8 cellular contexts compared by ENCODE assay signal in genomic region chr14:24368215-24368561, GRCh38. TPM values are rescaled to one million over a fixed set of nuclear protein-coding genes. Genes with fewer than 3 reads are reported as not detected.
DNase-seq lines count a peak whose midpoint lies in the region; ATAC-seq and TF ChIP-seq lines count a peak whose summit lies in the region.

No MANE protein-coding gene starts in this region.

- H3K36me3 ChIP-seq in MG63: no peaks in the 10 kb centered on the region; the same call in 1 of the 2 replicates
- no peaks in the 10 kb centered on the region for H3K36me3 ChIP-seq in neural cell (ENCODE audit: insufficient read depth, low read length)

- H2AFZ ChIP-seq in neural cell (ENCODE audit: low read depth, low read length): no peak overlapping the region

- no peak for TF ChIP-seq EP300 in neural cell (conservative IDR thresholded peaks at IDR 0.05; ENCODE audit: poor library complexity, severe bottlenecking)

- peak overlapping the region; percentile 65 to 76 for H3K4me3 Mint-ChIP-seq in effector memory CD8-positive, alpha-beta T cell

- DNase-seq in AG04450 (ENCODE audit: low read depth, low spot score) (no peak), MG63 (no peak), A172 (ENCODE audit: low spot score) (no peak)
- no peak for DNase-seq in effector memory CD8-positive, alpha-beta T cell

- peak overlapping the region; percentile 78 for H3K27ac ChIP-seq in AG04450 (ENCODE audit: low read depth, low read length)
- no peak overlapping the region for H3K27ac ChIP-seq in neural cell (ENCODE audit: low read length)

- H3K36me3 Mint-ChIP-seq in effector memory CD8-positive, alpha-beta T cell (ENCODE audit: insufficient read depth): no peaks in the 10 kb centered on the region

- TF ChIP-seq RAD21 in neural cell (conservative IDR thresholded peaks at IDR 0.05): no peak

- peak overlapping the region; percentile 56 for H3K9ac ChIP-seq in neural cell (ENCODE audit: low read length)

- H3K9me3 ChIP-seq in AG04450 (ENCODE audit: control insufficient read depth, insufficient read depth, low read length): no peaks in the 10 kb centered on the region; the same call in 1 of the 2 replicates
- H3K9me3 ChIP-seq in MG63: no peaks in the 10 kb centered on the region
- no peaks in the 10 kb centered on the region for H3K9me3 ChIP-seq in neural cell (ENCODE audit: low read length)

- H3K27ac Mint-ChIP-seq in effector memory CD8-positive, alpha-beta T cell: no peak overlapping the region

- TF ChIP-seq CTCF in AG04450 (IDR thresholded peaks at IDR 0.05; ENCODE audit: low read depth, low read length): no peak
- no peak for TF ChIP-seq CTCF in neural cell (IDR thresholded peaks at IDR 0.05; ENCODE audit: poor library complexity, severe bottlenecking)

- ATAC-seq in effector memory CD8-positive, alpha-beta T cell (replicated peaks): no peak
- ATAC-seq in HG03521 (IDR thresholded peaks at IDR 0.05; ENCODE audit: unreplicated experiment) (no peak), GM21447 (IDR thresholded peaks at IDR 0.05; ENCODE audit: unreplicated experiment) (no peak), HG03457 (IDR thresholded peaks at IDR 0.05; ENCODE audit: unreplicated experiment) (no peak)

- no peaks in the 10 kb centered on the region for H3F3A ChIP-seq in neural cell (ENCODE audit: insufficient read depth, low read length, poor library complexity, severe bottlenecking)

- peaks cover 48 to 70% of the 10 kb centered on the region in 2 donors for H3K27me3 Mint-ChIP-seq in effector memory CD8-positive, alpha-beta T cell

- CTCF ChIA-PET in AG04450 (lab: Charles Lee): interaction anchor here (1.4 to 6.4 kb wide), 2 partner anchors 35 to 63 kb away, joined by 5 to 33 read pairs; no protein-coding TSS in a partner anchor

- H3K27me3 ChIP-seq in AG04450 (ENCODE audit: control insufficient read depth, insufficient read depth, low read length) (no peaks in the 10 kb centered on the region), MG63 (no peaks in the 10 kb centered on the region), neural cell (ENCODE audit: insufficient read depth, low read depth, low read length) (peaks cover 23% of the 10 kb centered on the region)

- H3K4me2 ChIP-seq in neural cell (ENCODE audit: low read length): no peak overlapping the region

- H3K9me2 ChIP-seq in neural cell (ENCODE audit: insufficient read depth, low read length): no peaks in the 10 kb centered on the region

- no peaks in the 10 kb centered on the region for H4K20me1 ChIP-seq in neural cell (ENCODE audit: insufficient read depth)

- H3K9me3 Mint-ChIP-seq in effector memory CD8-positive, alpha-beta T cell: no peaks in the 10 kb centered on the region

- H3K79me2 ChIP-seq in neural cell (replicated peaks; ENCODE audit: insufficient read depth, low read length): no peaks in the 10 kb centered on the region

- peak overlapping the region; percentile 90 for H3K4me3 ChIP-seq in AG04450 (ENCODE audit: low read depth, low read length)
- peak overlapping the region; percentile 61 for H3K4me3 ChIP-seq in MG63
- peak overlapping the region; percentile 61 for H3K4me3 ChIP-seq in neural cell (ENCODE audit: low read length)

- peaks cover 25 to 26% of the 10 kb centered on the region in 2 donors for H3K4me1 Mint-ChIP-seq in effector memory CD8-positive, alpha-beta T cell (ENCODE audit: low read depth in 2 of 2)

- POLR2A ChIA-PET in AG04450 (lab: Yijun Ruan, JAX): interaction anchor here (0.9 kb wide), 1 partner anchor 63 kb away, joined by 3 read pairs; no protein-coding TSS in a partner anchor

TF ChIP-seq in neural cell, 6 proteins besides CTCF, POLR2A, EP300 and RAD21:
- TF ChIP-seq EZH2 (IDR thresholded peaks at IDR 0.05; ENCODE audit: borderline replicate concordance, insufficient read depth, low read length, poor library complexity, severe bottlenecking) (no peak), TAF1 (IDR thresholded peaks at IDR 0.05; ENCODE audit: low read depth) (no peak), POLR2AphosphoS5 (IDR thresholded peaks at IDR 0.05) (no peak), SMC3 (conservative IDR thresholded peaks at IDR 0.05; ENCODE audit: poor library complexity) (no peak), MXI1 (conservative IDR thresholded peaks at IDR 0.05; ENCODE audit: poor library complexity, severe bottlenecking) (no peak)

RNA-seq across cellular contexts. Expression of gene NFATC4, which starts 0.2 kb away (rescaled TPM):
- polyA plus RNA-seq in AG04450 (2011; rRNA removed) (35.7 and 42.0 TPM in 2 replicates), neural cell (0.22 and 0.48 TPM in 2 replicates)
- polyA minus RNA-seq in AG04450 (2011; rRNA and poly(A)+ RNA removed): 43.5 and 69.5 TPM in 2 replicates
- total RNA-seq in MG63 (2014; rRNA removed; shearing (Covaris generic); ENCODE audit: low replicate concordance): 4.9 and 14.5 TPM in 2 replicates
- 0.73 and 1.0 TPM in 2 replicates for polyA minus RNA-seq in neural cell
- not detected in 2 replicates for total RNA-seq in A172 (2014; rRNA removed; shearing (Covaris generic))

RNA-seq across cellular contexts. Expression of gene RIPK3, which starts 28.4 kb away (rescaled TPM):
- polyA plus RNA-seq in AG04450 (2011; rRNA removed) (0.09 TPM in 1 of 2 replicates, not detected in the other), neural cell (not detected in 2 replicates)
- not detected in 2 replicates for polyA minus RNA-seq in AG04450 (2011; rRNA and poly(A)+ RNA removed)
- total RNA-seq in MG63 (2014; rRNA removed; shearing (Covaris generic); ENCODE audit: low replicate concordance): not detected in 2 replicates
- not detected in 2 replicates for polyA minus RNA-seq in neural cell
- not detected in 2 replicates for total RNA-seq in A172 (2014; rRNA removed; shearing (Covaris generic))

RNA-seq across cellular contexts. Expression of gene NYNRIN, which starts 30.6 kb away (rescaled TPM):
- polyA plus RNA-seq in AG04450 (2011; rRNA removed): 10.4 and 10.5 TPM in 2 replicates
- 18.3 and 20.1 TPM in 2 replicates for polyA minus RNA-seq in AG04450 (2011; rRNA and poly(A)+ RNA removed)
- total RNA-seq in MG63 (2014; rRNA removed; shearing (Covaris generic); ENCODE audit: low replicate concordance): 0.30 TPM in 1 of 2 replicates, not detected in the other
- 5.7 and 9.1 TPM in 2 replicates for polyA plus RNA-seq in neural cell
- polyA minus RNA-seq in neural cell: 17.2 and 18.0 TPM in 2 replicates
- 0.12 and 0.69 TPM in 2 replicates for total RNA-seq in A172 (2014; rRNA removed; shearing (Covaris generic))

RNA-seq across cellular contexts. Expression of gene ADCY4, which starts 33.3 kb away (rescaled TPM):
- 0.04 TPM in 1 of 2 replicates, not detected in the other for polyA plus RNA-seq in AG04450 (2011; rRNA removed)
- polyA minus RNA-seq in AG04450 (2011; rRNA and poly(A)+ RNA removed): 0.22 TPM in 1 of 2 replicates, not detected in the other
- total RNA-seq in MG63 (2014; rRNA removed; shearing (Covaris generic); ENCODE audit: low replicate concordance): not detected in 2 replicates
- not detected in 2 replicates for polyA plus RNA-seq in neural cell
- polyA minus RNA-seq in neural cell: not detected in 2 replicates
- 0.05 TPM in 1 of 2 replicates, not detected in the other for total RNA-seq in A172 (2014; rRNA removed; shearing (Covaris generic))

RNA-seq across cellular contexts. Expression of gene LTB4R, which starts 56.9 kb away (rescaled TPM):
- polyA plus RNA-seq in AG04450 (2011; rRNA removed) (0.98 and 1.2 TPM in 2 replicates), neural cell (4.3 and 5.2 TPM in 2 replicates)
- 0.70 and 1.4 TPM in 2 replicates for polyA minus RNA-seq in AG04450 (2011; rRNA and poly(A)+ RNA removed)
- 1.4 and 1.5 TPM in 2 replicates for total RNA-seq in MG63 (2014; rRNA removed; shearing (Covaris generic); ENCODE audit: low replicate concordance)
- polyA minus RNA-seq in neural cell: 2.2 and 3.5 TPM in 2 replicates
- total RNA-seq in A172 (2014; rRNA removed; shearing (Covaris generic)): 2.3 and 2.9 TPM in 2 replicates
